Comparison of ENCODE assay signal across 8 cellular contexts in genomic region chr9:22535780-22536179, GRCh38.
"Had no signal": no experiment of that assay in that cellular context is flagged by ENCODE, and none has a peak within 500 bp of the region (broad histone marks: within the 10 kb centered on the region; RNA-seq: fewer than 3 reads in every experiment).

No MANE protein-coding gene starts in this region.

- H3K27ac ChIP-seq: GM23248 had no signal

- H3K4me1 Mint-ChIP-seq: H9 had no signal

- H3K9me3 Mint-ChIP-seq: H9, HFFc6 had no signal

- H3K9me3 ChIP-seq: HAP-1 had no signal

- H3K4me3 ChIP-seq: GM23248, HAP-1 had no signal

- H3K4me3 Mint-ChIP-seq: H9, HFFc6 had no signal

- H3K36me3 ChIP-seq: HAP-1 had no signal

- H2AFZ ChIP-seq: GM23248 had no signal

- DNase-seq: GM23248, GOT3, H7, H9, HCEC 1CT, HFFc6 had no signal

- H3K27ac Mint-ChIP-seq: H9, HFFc6 had no signal

- ATAC-seq: HCT116 had no signal
